1 cellular context compared by ENCODE assay signal in the genomic region with DNA sequence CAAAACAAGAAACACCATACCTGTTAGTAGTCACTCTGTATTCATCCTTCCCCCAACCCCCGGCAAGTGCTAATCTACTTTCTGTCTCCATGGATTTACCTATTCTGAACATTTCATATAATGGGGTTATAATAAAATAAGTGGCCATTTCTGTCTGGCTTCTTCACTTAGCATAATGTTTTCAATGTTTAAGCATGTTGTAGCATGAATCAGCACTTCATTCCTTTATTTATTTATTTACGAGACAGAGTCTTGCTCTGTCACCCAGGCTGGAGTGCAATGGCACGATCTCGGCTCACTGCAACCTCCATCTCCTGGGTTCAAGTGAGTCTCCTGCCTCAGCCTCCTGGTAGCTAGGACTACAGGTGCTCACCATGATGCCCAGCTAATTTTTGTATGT.
TF ChIP-seq lines count a peak whose summit lies in the region.

No MANE protein-coding gene starts in this region.

TF ChIP-seq in IMR-90, 13 proteins besides CTCF, POLR2A, EP300 and RAD21:
- TF ChIP-seq, protein P1, sequence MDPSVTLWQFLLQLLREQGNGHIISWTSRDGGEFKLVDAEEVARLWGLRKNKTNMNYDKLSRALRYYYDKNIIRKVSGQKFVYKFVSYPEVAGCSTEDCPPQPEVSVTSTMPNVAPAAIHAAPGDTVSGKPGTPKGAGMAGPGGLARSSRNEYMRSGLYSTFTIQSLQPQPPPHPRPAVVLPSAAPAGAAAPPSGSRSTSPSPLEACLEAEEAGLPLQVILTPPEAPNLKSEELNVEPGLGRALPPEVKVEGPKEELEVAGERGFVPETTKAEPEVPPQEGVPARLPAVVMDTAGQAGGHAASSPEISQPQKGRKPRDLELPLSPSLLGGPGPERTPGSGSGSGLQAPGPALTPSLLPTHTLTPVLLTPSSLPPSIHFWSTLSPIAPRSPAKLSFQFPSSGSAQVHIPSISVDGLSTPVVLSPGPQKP (IDR thresholded peaks at IDR 0.05; ENCODE audit: borderline replicate concordance, low read depth, low read length) = no peak
- no peak for TF ChIP-seq MAFK (IDR thresholded peaks at IDR 0.05; ENCODE audit: low read depth, low read length)
- TF ChIP-seq MAZ (IDR thresholded peaks at IDR 0.05; ENCODE audit: borderline replicate concordance, low read depth, low read length) = no peak
- no peak for TF ChIP-seq SMC3 (IDR thresholded peaks at IDR 0.05; ENCODE audit: low read depth, low read length)
- TF ChIP-seq, protein P2, sequence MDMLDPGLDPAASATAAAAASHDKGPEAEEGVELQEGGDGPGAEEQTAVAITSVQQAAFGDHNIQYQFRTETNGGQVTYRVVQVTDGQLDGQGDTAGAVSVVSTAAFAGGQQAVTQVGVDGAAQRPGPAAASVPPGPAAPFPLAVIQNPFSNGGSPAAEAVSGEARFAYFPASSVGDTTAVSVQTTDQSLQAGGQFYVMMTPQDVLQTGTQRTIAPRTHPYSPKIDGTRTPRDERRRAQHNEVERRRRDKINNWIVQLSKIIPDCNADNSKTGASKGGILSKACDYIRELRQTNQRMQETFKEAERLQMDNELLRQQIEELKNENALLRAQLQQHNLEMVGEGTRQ (IDR thresholded peaks at IDR 0.05; ENCODE audit: low read depth, low read length) = no peak
- TF ChIP-seq FOS (IDR thresholded peaks at IDR 0.05; ENCODE audit: low read depth, low read length) = no peak
- no peak for TF ChIP-seq NFE2L2 (IDR thresholded peaks at IDR 0.05; ENCODE audit: low read depth, low read length)
- TF ChIP-seq RFX5 (IDR thresholded peaks at IDR 0.05; ENCODE audit: low read depth, low read length) = no peak
- no peak for TF ChIP-seq MXI1 (IDR thresholded peaks at IDR 0.05; ENCODE audit: borderline replicate concordance, low read depth, low read length)
- TF ChIP-seq RCOR1 (IDR thresholded peaks at IDR 0.05; ENCODE audit: insufficient replicate concordance, low read length) = no peak
- TF ChIP-seq CEBPB (IDR thresholded peaks at IDR 0.05; ENCODE audit: low read depth, low read length) = no peak
